In genomic region chr10:124590216-124591122, GRCh38 we compare ENCODE assay signal across 14 cellular contexts.
DNase-seq lines count a peak whose midpoint lies in the region; ATAC-seq, FAIRE-seq and TF ChIP-seq lines count a peak whose summit lies in the region.
"Had no signal": no experiment of that assay in that cellular context is flagged by ENCODE, and none has a peak within 500 bp of the region (broad histone marks: within the 10 kb centered on the region; RNA-seq: fewer than 3 reads in every experiment).

No MANE protein-coding gene starts in this region.

- H3K36me3 ChIP-seq in heart left ventricle (no peaks in the 10 kb centered on the region), aorta (ENCODE audit: control insufficient read depth in 1 of 2, insufficient read depth in 2 of 2, low read length in 1 of 2) (no peaks in the 10 kb centered on the region)

- no peak for FAIRE-seq in RCC 7860 (lab: Jason Lieb, UNC)

- no peak for TF ChIP-seq CTCF in heart left ventricle (IDR thresholded peaks at IDR 0.05)
- TF ChIP-seq CTCF in neural crest cell (conservative IDR thresholded peaks at IDR 0.05), result no peak

- DNase-seq in Right ventricle myocardium superior (peak; percentile 17), cardiac septum (ENCODE audit: low spot score) (no peak), heart left ventricle (peak in 3 of 5 donors; percentile 19 to 54 (median 20)), neural crest cell (ENCODE audit: low read depth, low spot score) (no peak), aorta (peak; percentile 24 to 59), RCC 7860 (ENCODE audit: low spot score) (no peak), SK-N-DZ (ENCODE audit: low spot score) (no peak)
- DNase-seq in effector memory CD8-positive, alpha-beta T cell, result no peak
- DNase-seq: islet precursor cell; KG1; NCI-H82; stimulated activated CD4-positive, alpha-beta T cell treated with anti-CD3 and anti-CD28 coated beads, Interleukin-12 subunit alpha, Interleukin-12 subunit beta, amount 100 ng/mL, for 4 hours had no signal

- H3K9me3 ChIP-seq in heart left ventricle, result peaks cover 0 to 6% (median 0%) of the 10 kb centered on the region in 12 donors
- H3K9me3 ChIP-seq in aorta (ENCODE audit: control insufficient read depth, low read length), result no peaks in the 10 kb centered on the region

- intact Hi-C loops in Right ventricle myocardium superior (cut with DNase I), result no loop called here
- intact Hi-C loops in cardiac septum (cut with DNase I), result no loop called here
- intact Hi-C loops in heart left ventricle (cut with DNase I), result no loop called here
- intact Hi-C loops in aorta (cut with DNase I), result no loop called here

- peaks cover 28% of the 10 kb centered on the region for H3K4me1 Mint-ChIP-seq in neural crest cell
- H3K4me1 Mint-ChIP-seq in effector memory CD8-positive, alpha-beta T cell (ENCODE audit: low read depth in 2 of 2), result peaks cover 0 to 7% of the 10 kb centered on the region in 2 donors

- no peak overlapping the region for H3K4me3 Mint-ChIP-seq in neural crest cell
- H3K4me3 Mint-ChIP-seq in effector memory CD8-positive, alpha-beta T cell, result peak overlapping the region in 1 of 2 donors; percentile 56
- H3K4me3 Mint-ChIP-seq: stimulated activated naive CD8-positive, alpha-beta T cell treated with anti-CD3 and anti-CD28 coated beads, Interleukin-15, Interleukin-2, amounts not matched to agents 100 ng/mL and 50 ng/mL, for 24 hours had no signal

- H3K27ac ChIP-seq in heart left ventricle (no peak overlapping the region), aorta (ENCODE audit: low read depth in 1 of 2, low read length in 2 of 2) (no peak overlapping the region)

- peak overlapping the region; percentile 8 for H3K27ac Mint-ChIP-seq in neural crest cell (ENCODE audit: unreplicated experiment)
- no peak overlapping the region for H3K27ac Mint-ChIP-seq in effector memory CD8-positive, alpha-beta T cell
- H3K27ac Mint-ChIP-seq: activated T-helper 2 cell treated with anti-CD3 and anti-CD28 coated beads, Interferon-gamma antibody, Interleukin-2, Interleukin-4, amounts not matched to agents 10 μg/mL and 5 μg/mL and 100 μg/mL, durations not matched to agents 14 hours and 24 hours and 36 hours; stimulated activated naive CD8-positive, alpha-beta T cell treated with anti-CD3 and anti-CD28 coated beads, Interleukin-15, Interleukin-2, amounts not matched to agents 100 ng/mL and 50 ng/mL, for 24 hours had no signal

- ATAC-seq in Right ventricle myocardium superior (ENCODE audit: poor library complexity) (no peak), heart left ventricle (no peak), aorta (ENCODE audit: low FRiP score) (no peak)
- ATAC-seq in effector memory CD8-positive, alpha-beta T cell (replicated peaks), result no peak

- no peaks in the 10 kb centered on the region for H3K27me3 Mint-ChIP-seq in neural crest cell (ENCODE audit: low read depth)
- H3K27me3 Mint-ChIP-seq in effector memory CD8-positive, alpha-beta T cell, result no peaks in the 10 kb centered on the region
- H3K27me3 Mint-ChIP-seq: stimulated activated naive CD8-positive, alpha-beta T cell treated with anti-CD3 and anti-CD28 coated beads, Interleukin-15, Interleukin-2, amounts not matched to agents 100 ng/mL and 50 ng/mL, for 24 hours had no signal

- no peak for TF ChIP-seq POLR2A in heart left ventricle (IDR thresholded peaks at IDR 0.05)

- no peak overlapping the region for H3K4me3 ChIP-seq in heart left ventricle
- no peak overlapping the region for H3K4me3 ChIP-seq in aorta (ENCODE audit: low read length in 2 of 2)

- WGBS in heart left ventricle, 4 donors, result 80 to 88% (median 85%) methylated on average over 17 to 23 of the region's 23 CpGs
- 71 to 84% methylated on average over 23 of the region's 23 CpGs for WGBS in aorta, 2 donors

- H3K27me3 ChIP-seq in heart left ventricle (no peaks in the 10 kb centered on the region), aorta (ENCODE audit: control insufficient read depth in 1 of 2, insufficient read depth in 2 of 2, low read length in 1 of 2) (no peaks in the 10 kb centered on the region)

- H3K9me3 Mint-ChIP-seq in neural crest cell, result peaks cover 2% of the 10 kb centered on the region
- H3K9me3 Mint-ChIP-seq in effector memory CD8-positive, alpha-beta T cell, result peaks cover 0 to 1% of the 10 kb centered on the region in 2 donors
- H3K9me3 Mint-ChIP-seq: activated T-helper 2 cell treated with anti-CD3 and anti-CD28 coated beads, Interferon-gamma antibody, Interleukin-2, Interleukin-4, amounts not matched to agents 10 μg/mL and 5 μg/mL and 100 μg/mL, durations not matched to agents 14 hours and 24 hours and 36 hours; stimulated activated naive CD8-positive, alpha-beta T cell treated with anti-CD3 and anti-CD28 coated beads, Interleukin-15, Interleukin-2, amounts not matched to agents 100 ng/mL and 50 ng/mL, for 24 hours had no signal

- H3K4me1 ChIP-seq in heart left ventricle (peaks cover 0 to 22% (median 12%) of the 10 kb centered on the region in 12 donors), aorta (ENCODE audit: control insufficient read depth in 1 of 2, insufficient read depth in 2 of 2, low read length in 2 of 2) (no peaks in the 10 kb centered on the region)

- H3K36me3 Mint-ChIP-seq in neural crest cell (ENCODE audit: low read depth), result no peaks in the 10 kb centered on the region
- H3K36me3 Mint-ChIP-seq in effector memory CD8-positive, alpha-beta T cell (ENCODE audit: insufficient read depth), result peaks cover 12% of the 10 kb centered on the region

Comparison
In these comparisons a context has a peak if more than half of its experiments do, and no peak if none do; other contexts are left out.
1. DNase-seq: peak in Right ventricle myocardium superior (single experiment), heart left ventricle (3 of 5) and aorta (2 of 2); none in cardiac septum (single experiment), neural crest cell (single experiment), effector memory CD8-positive, alpha-beta T cell (0 of 3), RCC 7860 (single experiment) and SK-N-DZ (single experiment).